Comparison of ENCODE assay signal across 1 cellular context in the genomic region with DNA sequence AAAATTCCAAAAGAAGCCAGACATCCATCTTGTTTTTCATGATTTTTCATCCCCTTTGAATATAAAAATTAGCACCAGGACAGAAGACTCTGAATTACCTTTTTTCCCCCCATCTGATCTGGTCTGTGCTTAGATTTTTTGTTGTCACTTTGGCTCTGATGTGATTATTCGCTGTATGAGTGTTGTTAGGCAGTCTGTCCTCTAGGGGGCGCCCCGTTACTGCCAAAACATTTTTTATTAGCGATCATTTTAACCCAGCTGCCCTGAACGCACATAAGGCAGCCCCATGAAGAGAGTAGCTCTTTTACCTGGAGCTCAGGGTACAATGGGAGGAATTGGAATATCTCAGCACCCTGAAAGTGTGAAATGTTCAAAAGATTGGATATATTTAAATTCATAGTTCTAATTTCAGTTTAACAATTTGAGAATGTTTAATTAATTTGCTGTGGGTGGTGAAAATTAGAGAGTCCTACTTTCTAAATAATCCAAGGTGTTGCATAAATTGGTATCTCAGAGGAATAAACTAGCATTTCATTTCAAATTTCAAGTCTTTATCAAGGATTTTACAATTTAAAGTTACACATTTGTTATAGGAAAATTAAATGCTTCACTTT.
TF ChIP-seq lines count a peak whose summit lies in the region.

No MANE protein-coding gene starts in this region.

TF ChIP-seq in SK-N-SH, 30 proteins besides CTCF, POLR2A, EP300 and RAD21 (continued from another document):
- TF ChIP-seq, protein P1, sequence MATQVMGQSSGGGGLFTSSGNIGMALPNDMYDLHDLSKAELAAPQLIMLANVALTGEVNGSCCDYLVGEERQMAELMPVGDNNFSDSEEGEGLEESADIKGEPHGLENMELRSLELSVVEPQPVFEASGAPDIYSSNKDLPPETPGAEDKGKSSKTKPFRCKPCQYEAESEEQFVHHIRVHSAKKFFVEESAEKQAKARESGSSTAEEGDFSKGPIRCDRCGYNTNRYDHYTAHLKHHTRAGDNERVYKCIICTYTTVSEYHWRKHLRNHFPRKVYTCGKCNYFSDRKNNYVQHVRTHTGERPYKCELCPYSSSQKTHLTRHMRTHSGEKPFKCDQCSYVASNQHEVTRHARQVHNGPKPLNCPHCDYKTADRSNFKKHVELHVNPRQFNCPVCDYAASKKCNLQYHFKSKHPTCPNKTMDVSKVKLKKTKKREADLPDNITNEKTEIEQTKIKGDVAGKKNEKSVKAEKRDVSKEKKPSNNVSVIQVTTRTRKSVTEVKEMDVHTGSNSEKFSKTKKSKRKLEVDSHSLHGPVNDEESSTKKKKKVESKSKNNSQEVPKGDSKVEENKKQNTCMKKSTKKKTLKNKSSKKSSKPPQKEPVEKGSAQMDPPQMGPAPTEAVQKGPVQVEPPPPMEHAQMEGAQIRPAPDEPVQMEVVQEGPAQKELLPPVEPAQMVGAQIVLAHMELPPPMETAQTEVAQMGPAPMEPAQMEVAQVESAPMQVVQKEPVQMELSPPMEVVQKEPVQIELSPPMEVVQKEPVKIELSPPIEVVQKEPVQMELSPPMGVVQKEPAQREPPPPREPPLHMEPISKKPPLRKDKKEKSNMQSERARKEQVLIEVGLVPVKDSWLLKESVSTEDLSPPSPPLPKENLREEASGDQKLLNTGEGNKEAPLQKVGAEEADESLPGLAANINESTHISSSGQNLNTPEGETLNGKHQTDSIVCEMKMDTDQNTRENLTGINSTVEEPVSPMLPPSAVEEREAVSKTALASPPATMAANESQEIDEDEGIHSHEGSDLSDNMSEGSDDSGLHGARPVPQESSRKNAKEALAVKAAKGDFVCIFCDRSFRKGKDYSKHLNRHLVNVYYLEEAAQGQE (IDR thresholded peaks at IDR 0.05; ENCODE audit: low read depth, low read length) = no peak
- TF ChIP-seq JUND (IDR thresholded peaks at IDR 0.05) (no peak), TEAD4 (IDR thresholded peaks at IDR 0.05; ENCODE audit: borderline replicate concordance, insufficient read depth) (no peak), RCOR1 (IDR thresholded peaks at IDR 0.05; ENCODE audit: low read length) (no peak), EZH2phosphoT487 (IDR thresholded peaks at IDR 0.05; ENCODE audit: borderline replicate concordance, low read depth) (no peak), CHD2 (IDR thresholded peaks at IDR 0.05; ENCODE audit: low read length, partially characterized antibody) (peak; percentile 51), GATA2 (CRISPR knock-in tag; IDR thresholded peaks at IDR 0.05) (no peak), FOSL2 (IDR thresholded peaks at IDR 0.05; ENCODE audit: borderline replicate concordance, low read depth) (no peak), GABPA (IDR thresholded peaks at IDR 0.05; ENCODE audit: low read depth) (no peak), RXRA (IDR thresholded peaks at IDR 0.05; ENCODE audit: borderline replicate concordance, low read depth) (no peak), MEF2A (IDR thresholded peaks at IDR 0.05; ENCODE audit: borderline replicate concordance, low read depth) (no peak), FOXJ3 (CRISPR knock-in tag; IDR thresholded peaks at IDR 0.05) (no peak), RFX5 (IDR thresholded peaks at IDR 0.05; ENCODE audit: low read length) (peak; percentile 25; the same call in 1 of the 2 replicates)
- TF ChIP-seq, protein P2, sequence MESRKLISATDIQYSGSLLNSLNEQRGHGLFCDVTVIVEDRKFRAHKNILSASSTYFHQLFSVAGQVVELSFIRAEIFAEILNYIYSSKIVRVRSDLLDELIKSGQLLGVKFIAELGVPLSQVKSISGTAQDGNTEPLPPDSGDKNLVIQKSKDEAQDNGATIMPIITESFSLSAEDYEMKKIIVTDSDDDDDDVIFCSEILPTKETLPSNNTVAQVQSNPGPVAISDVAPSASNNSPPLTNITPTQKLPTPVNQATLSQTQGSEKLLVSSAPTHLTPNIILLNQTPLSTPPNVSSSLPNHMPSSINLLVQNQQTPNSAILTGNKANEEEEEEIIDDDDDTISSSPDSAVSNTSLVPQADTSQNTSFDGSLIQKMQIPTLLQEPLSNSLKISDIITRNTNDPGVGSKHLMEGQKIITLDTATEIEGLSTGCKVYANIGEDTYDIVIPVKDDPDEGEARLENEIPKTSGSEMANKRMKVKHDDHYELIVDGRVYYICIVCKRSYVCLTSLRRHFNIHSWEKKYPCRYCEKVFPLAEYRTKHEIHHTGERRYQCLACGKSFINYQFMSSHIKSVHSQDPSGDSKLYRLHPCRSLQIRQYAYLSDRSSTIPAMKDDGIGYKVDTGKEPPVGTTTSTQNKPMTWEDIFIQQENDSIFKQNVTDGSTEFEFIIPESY (IDR thresholded peaks at IDR 0.05; ENCODE audit: borderline replicate concordance, low read depth) = no peak
- TF ChIP-seq, protein P3, sequence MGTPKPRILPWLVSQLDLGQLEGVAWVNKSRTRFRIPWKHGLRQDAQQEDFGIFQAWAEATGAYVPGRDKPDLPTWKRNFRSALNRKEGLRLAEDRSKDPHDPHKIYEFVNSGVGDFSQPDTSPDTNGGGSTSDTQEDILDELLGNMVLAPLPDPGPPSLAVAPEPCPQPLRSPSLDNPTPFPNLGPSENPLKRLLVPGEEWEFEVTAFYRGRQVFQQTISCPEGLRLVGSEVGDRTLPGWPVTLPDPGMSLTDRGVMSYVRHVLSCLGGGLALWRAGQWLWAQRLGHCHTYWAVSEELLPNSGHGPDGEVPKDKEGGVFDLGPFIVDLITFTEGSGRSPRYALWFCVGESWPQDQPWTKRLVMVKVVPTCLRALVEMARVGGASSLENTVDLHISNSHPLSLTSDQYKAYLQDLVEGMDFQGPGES (IDR thresholded peaks at IDR 0.05; ENCODE audit: low read depth, low read length) = no peak
- TF ChIP-seq, protein P4, sequence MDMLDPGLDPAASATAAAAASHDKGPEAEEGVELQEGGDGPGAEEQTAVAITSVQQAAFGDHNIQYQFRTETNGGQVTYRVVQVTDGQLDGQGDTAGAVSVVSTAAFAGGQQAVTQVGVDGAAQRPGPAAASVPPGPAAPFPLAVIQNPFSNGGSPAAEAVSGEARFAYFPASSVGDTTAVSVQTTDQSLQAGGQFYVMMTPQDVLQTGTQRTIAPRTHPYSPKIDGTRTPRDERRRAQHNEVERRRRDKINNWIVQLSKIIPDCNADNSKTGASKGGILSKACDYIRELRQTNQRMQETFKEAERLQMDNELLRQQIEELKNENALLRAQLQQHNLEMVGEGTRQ (IDR thresholded peaks at IDR 0.05; ENCODE audit: borderline replicate concordance, low read depth, low read length) = 0 out of 2 replicates have a peak, but pooled peaks have one; percentile 10
- TF ChIP-seq, protein P5, sequence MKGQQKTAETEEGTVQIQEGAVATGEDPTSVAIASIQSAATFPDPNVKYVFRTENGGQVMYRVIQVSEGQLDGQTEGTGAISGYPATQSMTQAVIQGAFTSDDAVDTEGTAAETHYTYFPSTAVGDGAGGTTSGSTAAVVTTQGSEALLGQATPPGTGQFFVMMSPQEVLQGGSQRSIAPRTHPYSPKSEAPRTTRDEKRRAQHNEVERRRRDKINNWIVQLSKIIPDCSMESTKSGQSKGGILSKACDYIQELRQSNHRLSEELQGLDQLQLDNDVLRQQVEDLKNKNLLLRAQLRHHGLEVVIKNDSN (IDR thresholded peaks at IDR 0.05; ENCODE audit: borderline replicate concordance, low read depth) = no peak
